Comparison of ENCODE assay signal across 13 cellular contexts in genomic region chr5:67842806-67843205, GRCh38.
DNase-seq lines count a peak whose midpoint lies in the region; ATAC-seq and FAIRE-seq lines count a peak whose summit lies in the region.
"Had no signal": no experiment of that assay in that cellular context is flagged by ENCODE, and none has a peak within 500 bp of the region (broad histone marks: within the 10 kb centered on the region; RNA-seq: fewer than 3 reads in every experiment).

No MANE protein-coding gene starts in this region.

- no peak overlapping the region for H3K4ac ChIP-seq in mesenchymal stem cell (ENCODE audit: low read depth in 1 of 2, low read length in 2 of 2)

- H3K4me1 Mint-ChIP-seq in activated CD8-positive, alpha-beta T cell treated with anti-CD3 and anti-CD28 coated beads, Interleukin-2, amount 10 ng/mL, durations not matched to agents 7 days and 5 days (ENCODE audit: low read depth) = no peaks in the 10 kb centered on the region

- no peaks in the 10 kb centered on the region for H3K27me3 ChIP-seq in mesenchymal stem cell (ENCODE audit: control insufficient read depth in 1 of 2, insufficient read depth in 1 of 2, low read length in 2 of 2)
- H3K27me3 ChIP-seq: vagina had no signal

- H4K91ac ChIP-seq in mesenchymal stem cell (ENCODE audit: low read length) = no peak overlapping the region

- CTCF ChIA-PET in activated CD8-positive, alpha-beta T cell treated with anti-CD3 and anti-CD28 coated beads, Interleukin-2, amount 10 ng/mL, durations not matched to agents 7 days and 5 days (lab: Charles Lee) = no interaction called here

- H2AK5ac ChIP-seq in mesenchymal stem cell (ENCODE audit: low read length, severe bottlenecking) = no peak overlapping the region

- no peak overlapping the region for H3K4me3 Mint-ChIP-seq in activated CD8-positive, alpha-beta T cell treated with anti-CD3 and anti-CD28 coated beads, Interleukin-2, amount 10 ng/mL, durations not matched to agents 7 days and 5 days
- H3K4me3 Mint-ChIP-seq: activated T-cell treated with anti-CD3 and anti-CD28 coated beads, Interleukin-2, amount 50 U/mL, for 24 hours; nephron had no signal

- H3K9me3 Mint-ChIP-seq in activated CD8-positive, alpha-beta T cell treated with anti-CD3 and anti-CD28 coated beads, Interleukin-2, amount 10 ng/mL, durations not matched to agents 7 days and 5 days (ENCODE audit: insufficient read depth) = no peaks in the 10 kb centered on the region
- H3K9me3 Mint-ChIP-seq: activated T-cell treated with anti-CD3 and anti-CD28 coated beads, Interleukin-2, amount 50 U/mL, for 24 hours had no signal

- no peak overlapping the region for H3K14ac ChIP-seq in mesenchymal stem cell (ENCODE audit: low read length in 2 of 2)

- POLR2A ChIA-PET in activated CD8-positive, alpha-beta T cell treated with anti-CD3 and anti-CD28 coated beads, Interleukin-2, amount 10 ng/mL, durations not matched to agents 7 days and 5 days (lab: Charles Lee) = interaction anchor here (0.6 kb wide), 1 partner anchor 29 kb away, joined by 3 read pairs; no protein-coding TSS in a partner anchor

- no peaks in the 10 kb centered on the region for H3K9me3 ChIP-seq in mesenchymal stem cell (ENCODE audit: control insufficient read depth, low read length)
- H3K9me3 ChIP-seq: vagina had no signal

- no peaks in the 10 kb centered on the region for H3K79me1 ChIP-seq in mesenchymal stem cell (replicated peaks; ENCODE audit: low read length, poor library complexity, severe bottlenecking)

- WGBS in mesenchymal stem cell = 78% methylated on average over 2 of the region's 3 CpGs

- no peak overlapping the region for H2BK15ac ChIP-seq in mesenchymal stem cell (ENCODE audit: low read depth, poor library complexity, severe bottlenecking)

- H2BK5ac ChIP-seq in mesenchymal stem cell (ENCODE audit: low read depth, low read length, poor library complexity, severe bottlenecking) = no peak overlapping the region

- no peak for ATAC-seq in HG03139 (IDR thresholded peaks at IDR 0.05; ENCODE audit: unreplicated experiment)
- no peak for ATAC-seq in activated CD8-positive, alpha-beta T cell treated with anti-CD3 and anti-CD28 coated beads, Interleukin-2, amount 10 ng/mL, durations not matched to agents 7 days and 5 days
- ATAC-seq in HG02885 (IDR thresholded peaks at IDR 0.05; ENCODE audit: poor library complexity, unreplicated experiment) = no peak
- ATAC-seq: Right ventricle myocardium inferior had no signal

- H2BK12ac ChIP-seq in mesenchymal stem cell (ENCODE audit: low read length in 2 of 2) = peak overlapping the region in 1 of 2 experiments; percentile 60

- H3K23ac ChIP-seq in mesenchymal stem cell (ENCODE audit: low read length in 2 of 2) = no peak overlapping the region

- H2BK120ac ChIP-seq in mesenchymal stem cell (ENCODE audit: low read depth, low read length) = no peak overlapping the region

- H4K8ac ChIP-seq in mesenchymal stem cell (ENCODE audit: low read length) = no peak overlapping the region

- FAIRE-seq in GM19239 (lab: Jason Lieb, UNC) = no peak

- no peak overlapping the region for H3K4me3 ChIP-seq in mesenchymal stem cell (ENCODE audit: insufficient read depth in 1 of 2, low read depth in 1 of 2, low read length in 2 of 2)
- H3K4me3 ChIP-seq: vagina had no signal

- H3K36me3 ChIP-seq in mesenchymal stem cell (ENCODE audit: control insufficient read depth in 1 of 2, insufficient read depth in 2 of 2, low read depth in 1 of 2, low read length in 2 of 2) = no peaks in the 10 kb centered on the region
- H3K36me3 ChIP-seq: vagina had no signal

- no peak overlapping the region for H3K18ac ChIP-seq in mesenchymal stem cell (ENCODE audit: low read depth in 1 of 2, low read length in 2 of 2)

- H3K27ac ChIP-seq in mesenchymal stem cell (ENCODE audit: low read length, poor library complexity, severe bottlenecking) = no peak overlapping the region
- H3K27ac ChIP-seq: vagina had no signal

- H3K9ac ChIP-seq in mesenchymal stem cell (ENCODE audit: low read length) = no peak overlapping the region

- H2AFZ ChIP-seq in mesenchymal stem cell (ENCODE audit: low read depth, low read length) = no peak overlapping the region

- peaks cover 5% of the 10 kb centered on the region for H3K27me3 Mint-ChIP-seq in activated CD8-positive, alpha-beta T cell treated with anti-CD3 and anti-CD28 coated beads, Interleukin-2, amount 10 ng/mL, durations not matched to agents 7 days and 5 days (ENCODE audit: low read depth)

- no peaks in the 10 kb centered on the region for H3K36me3 Mint-ChIP-seq in activated CD8-positive, alpha-beta T cell treated with anti-CD3 and anti-CD28 coated beads, Interleukin-2, amount 10 ng/mL, durations not matched to agents 7 days and 5 days (ENCODE audit: low read depth)

- no peak overlapping the region for H3K4me2 ChIP-seq in mesenchymal stem cell (ENCODE audit: low read length, poor library complexity, severe bottlenecking)

- no peaks in the 10 kb centered on the region for H3K4me1 ChIP-seq in mesenchymal stem cell (ENCODE audit: control insufficient read depth, insufficient read depth, low read depth, low read length)
- H3K4me1 ChIP-seq: vagina had no signal

- H3K27ac Mint-ChIP-seq in activated CD8-positive, alpha-beta T cell treated with anti-CD3 and anti-CD28 coated beads, Interleukin-2, amount 10 ng/mL, durations not matched to agents 7 days and 5 days = no peak overlapping the region
- H3K27ac Mint-ChIP-seq: activated T-cell treated with anti-CD3 and anti-CD28 coated beads, Interleukin-2, amount 50 U/mL, for 24 hours; nephron had no signal

- DNase-seq in Daoy (ENCODE audit: low read depth) (peak; percentile 28), NCI-H524 (lab: John Stamatoyannopoulos, UW) (peak; percentile 44 to 74), dedifferentiated amniotic fluid mesenchymal stem cell (ENCODE audit: extremely low spot score) (peak; percentile 39), mesenchymal stem cell (peak; percentile 47), GM19239 (ENCODE audit: insufficient read length, low spot score) (no peak)
- DNase-seq in activated CD8-positive, alpha-beta T cell treated with anti-CD3 and anti-CD28 coated beads, Interleukin-2, amount 10 ng/mL, durations not matched to agents 7 days and 5 days = no peak
- DNase-seq: activated T-cell treated with anti-CD3 and anti-CD28 coated beads, Interleukin-2, amount 50 U/mL, for 24 hours; anterior cingulate cortex had no signal

Comparison
In these comparisons a context has a peak if more than half of its experiments do, and no peak if none do; other contexts are left out.
1. DNase-seq: peak in Daoy (single experiment), NCI-H524 (2 of 2), dedifferentiated amniotic fluid mesenchymal stem cell (single experiment) and mesenchymal stem cell (single experiment); none in GM19239 (single experiment) and activated CD8-positive, alpha-beta T cell treated with anti-CD3 and anti-CD28 coated beads, Interleukin-2, amount 10 ng/mL, durations not matched to agents 7 days and 5 days (single experiment).